In the genomic region with DNA sequence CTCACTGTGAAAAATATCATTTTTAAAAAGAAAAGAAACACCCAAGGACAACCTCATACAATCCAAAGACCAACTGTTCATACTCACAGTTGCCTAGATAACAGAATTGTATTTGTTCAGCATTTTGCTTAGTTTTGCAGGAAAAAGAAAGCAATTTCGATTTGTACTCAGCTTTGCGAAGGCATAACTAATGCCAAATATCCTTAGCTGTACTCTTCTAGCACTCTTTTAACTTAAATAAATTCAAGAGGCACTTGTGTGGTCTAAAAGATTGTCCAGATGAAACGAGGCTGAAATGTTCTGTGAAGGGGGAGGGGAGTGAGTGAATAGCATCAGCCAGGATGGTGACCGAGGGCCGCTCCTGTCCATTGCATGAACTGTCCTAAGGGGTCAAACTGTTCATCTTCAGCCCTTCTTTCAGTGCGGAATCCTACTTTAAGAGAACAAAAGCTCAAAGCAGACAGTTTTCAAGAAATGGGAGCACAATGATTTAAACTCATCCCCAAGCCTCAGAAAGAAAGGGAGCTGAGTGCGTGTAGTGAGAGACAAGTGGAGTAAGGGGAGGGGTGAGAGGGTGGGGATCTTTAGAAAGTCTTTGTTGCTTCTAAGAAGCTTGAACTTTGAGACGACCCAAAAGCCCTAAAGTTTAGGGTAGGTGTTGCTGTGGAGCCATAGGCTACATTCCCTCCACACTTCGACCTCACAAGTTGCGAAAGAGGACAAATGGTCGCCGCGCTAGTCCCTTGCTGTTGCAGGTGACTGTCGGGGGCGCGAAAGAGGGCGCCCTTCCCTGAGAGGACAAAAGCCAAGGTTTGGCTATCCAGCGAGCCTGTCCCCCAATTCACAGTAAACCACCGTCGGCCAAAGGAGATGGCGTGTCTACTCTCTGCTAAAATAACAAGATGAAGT, we compare ENCODE assay signal across 14 cellular contexts. TPM values are rescaled to one million over a fixed set of nuclear protein-coding genes. Genes with fewer than 3 reads are reported as not detected.
DNase-seq lines count a peak whose midpoint lies in the region; ATAC-seq and TF ChIP-seq lines count a peak whose summit lies in the region.
"Had no signal": no experiment of that assay in that cellular context is flagged by ENCODE, and none has a peak within 500 bp of the region (broad histone marks: within the 10 kb centered on the region; RNA-seq: fewer than 3 reads in every experiment).

No MANE protein-coding gene starts in this region.

- no peaks in the 10 kb centered on the region for H3K9me3 ChIP-seq in BE2C
- peaks cover 19% of the 10 kb centered on the region for H3K9me3 ChIP-seq in T-helper 17 cell (ENCODE audit: control insufficient read depth, low read length, poor library complexity, severe bottlenecking)
- H3K9me3 ChIP-seq in iPS-20b (ENCODE audit: insufficient read depth, low read depth, low read length): no peaks in the 10 kb centered on the region
- peaks cover 1% of the 10 kb centered on the region for H3K9me3 ChIP-seq in trophoblast cell (ENCODE audit: insufficient read depth, low read depth, low read length)
- H3K9me3 ChIP-seq: Caco-2 had no signal

- H2AK5ac ChIP-seq in trophoblast cell (ENCODE audit: low read length): no peak overlapping the region

- H3K27me3 Mint-ChIP-seq in T-helper 17 cell: peaks cover 86% of the 10 kb centered on the region

- 0 out of 2 replicates have a peak, but pooled peaks have one; percentile 4 for TF ChIP-seq CTCF in BE2C (IDR thresholded peaks at IDR 0.05; ENCODE audit: low read depth, low read length)
- peak; percentile 30 for TF ChIP-seq CTCF in GM12865 (IDR thresholded peaks at IDR 0.05; ENCODE audit: insufficient read depth, low read depth, low read length, missing control alignments)

- no peaks in the 10 kb centered on the region for H3K4me1 ChIP-seq in BE2C
- H3K4me1 ChIP-seq in iPS-20b (ENCODE audit: insufficient read depth, low read length): peaks cover 27% of the 10 kb centered on the region
- H3K4me1 ChIP-seq in trophoblast cell (ENCODE audit: control insufficient read depth in 1 of 2, insufficient read depth in 2 of 2, low read length in 2 of 2): peaks cover 15 to 18% of the 10 kb centered on the region in 2 experiments

- H4K91ac ChIP-seq in trophoblast cell (ENCODE audit: low read depth, low read length): no peak overlapping the region

- no CpG with 5 or more reads among the region's 21 CpGs for WGBS in trophoblast cell (ENCODE audit: extremely low coverage, insufficient coverage, insufficient read length)

- no peak overlapping the region for H3K4me2 ChIP-seq in trophoblast cell (ENCODE audit: low read length)

- no peak overlapping the region for H3K27ac ChIP-seq in iPS-20b (ENCODE audit: low read length)
- H3K27ac ChIP-seq in trophoblast cell (ENCODE audit: low read depth, low read length): no peak overlapping the region

- no peak overlapping the region for H2BK12ac ChIP-seq in trophoblast cell (ENCODE audit: low read length)

- peaks cover 39% of the 10 kb centered on the region for H3K4me1 Mint-ChIP-seq in T-helper 17 cell

- H3K36me3 Mint-ChIP-seq in T-helper 17 cell (ENCODE audit: low read depth): peaks cover 10% of the 10 kb centered on the region

- no peak overlapping the region for H2BK5ac ChIP-seq in trophoblast cell (ENCODE audit: low read depth, low read length, poor library complexity)

- H2AFZ ChIP-seq in trophoblast cell (ENCODE audit: insufficient read depth, low read length, poor library complexity): no peak overlapping the region

- no peaks in the 10 kb centered on the region for H3K79me2 ChIP-seq in trophoblast cell (ENCODE audit: control insufficient read depth, insufficient read depth, low read length, poor library complexity)

- no peak for ATAC-seq in T-helper 17 cell
- ATAC-seq: right cardiac atrium had no signal

- H4K12ac ChIP-seq in trophoblast cell (ENCODE audit: low read depth, low read length): no peak overlapping the region

- no peak overlapping the region for H2BK120ac ChIP-seq in trophoblast cell (ENCODE audit: insufficient read depth, low read length, poor library complexity)

- H3K36me3 ChIP-seq in BE2C: no peaks in the 10 kb centered on the region
- H3K36me3 ChIP-seq in iPS-20b (ENCODE audit: insufficient read depth, low read depth, low read length): no peaks in the 10 kb centered on the region
- no peaks in the 10 kb centered on the region for H3K36me3 ChIP-seq in trophoblast cell (ENCODE audit: control insufficient read depth in 1 of 2, insufficient read depth in 2 of 2, low read length in 2 of 2)

- H3K79me1 ChIP-seq in trophoblast cell (ENCODE audit: low read length): no peaks in the 10 kb centered on the region

- H3K4me3 Mint-ChIP-seq in T-helper 17 cell: no peak overlapping the region
- H3K4me3 Mint-ChIP-seq: central memory CD8-positive, alpha-beta T cell had no signal

- H3K4ac ChIP-seq in trophoblast cell (ENCODE audit: low read depth, low read length): no peak overlapping the region

- H4K8ac ChIP-seq in trophoblast cell (ENCODE audit: low read depth, low read length): no peak overlapping the region

- H3K14ac ChIP-seq in trophoblast cell (ENCODE audit: low read length): no peak overlapping the region

- no peak overlapping the region for H3K4me3 ChIP-seq in BE2C (ENCODE audit: low read depth, low read length)
- peak overlapping the region; percentile 61 for H3K4me3 ChIP-seq in GM12865 (ENCODE audit: low read depth, low read length)
- H3K4me3 ChIP-seq in iPS-20b (ENCODE audit: low read length): peak overlapping the region; percentile 61
- H3K4me3 ChIP-seq in trophoblast cell (ENCODE audit: low read depth, low read length): no peak overlapping the region

- H3K27me3 ChIP-seq in BE2C (peaks cover 95% of the 10 kb centered on the region), iPS-20b (ENCODE audit: insufficient read depth, low read length) (peaks cover 98% of the 10 kb centered on the region), trophoblast cell (ENCODE audit: insufficient read depth, low read length) (peaks cover 58% of the 10 kb centered on the region)

- in situ Hi-C loops in ACHN (cut with HindIII; ENCODE audit: low pct_ligation_motif_present, low pct_unique_long_range_greater_than_20kb, low sequenced_read_pairs): no loop called here

- H3K27ac Mint-ChIP-seq in T-helper 17 cell: peak overlapping the region; percentile 79

- no peak overlapping the region for H3K18ac ChIP-seq in trophoblast cell (ENCODE audit: low read length)

- H3K9ac ChIP-seq in iPS-20b (ENCODE audit: low read depth, low read length) (no peak overlapping the region), trophoblast cell (ENCODE audit: low read length) (no peak overlapping the region)

- DNase-seq in BE2C: no peak
- DNase-seq in GM12865 (ENCODE audit: low read depth): peak; percentile 48
- no peak for DNase-seq in T-helper 17 cell
- no peak for DNase-seq in GM19238 (ENCODE audit: insufficient read length, low spot score)
- DNase-seq in cortex of kidney (lab: John Stamatoyannopoulos, UW): no peak
- DNase-seq in ACHN: no peak
- DNase-seq in trophoblast cell: no peak
- DNase-seq: activated gamma-delta T cell treated with Interleukin-2 at 50 U/mL for 16 hours, Caco-2, NCI-H2227 treated with DMSO at 0.1 percent for 48 hours, right cardiac atrium had no signal

- no peak overlapping the region for H3K23ac ChIP-seq in trophoblast cell (ENCODE audit: low read length)

RNA-seq across cellular contexts. Expression of a gene that starts 4.0 kb away (rescaled TPM):
- polyA plus RNA-seq in BE2C (2012; ENCODE audit: insufficient read depth, insufficient read length, low read depth): not detected
- not detected for total RNA-seq in T-helper 17 cell
- polyA plus RNA-seq in trophoblast cell (2013): not detected in 2 replicates
- total RNA-seq: Caco-2, right cardiac atrium had no signal
- polyA plus RNA-seq: esophagus, right cardiac atrium had no signal

Comparison
In these comparisons a context has a peak if more than half of its experiments do, and no peak if none do; other contexts are left out.
1. H3K4me3 ChIP-seq: peak in GM12865 (single experiment) and iPS-20b (single experiment); none in BE2C (single experiment) and trophoblast cell (single experiment).